20 cellular contexts compared by ENCODE assay signal in the genomic region with DNA sequence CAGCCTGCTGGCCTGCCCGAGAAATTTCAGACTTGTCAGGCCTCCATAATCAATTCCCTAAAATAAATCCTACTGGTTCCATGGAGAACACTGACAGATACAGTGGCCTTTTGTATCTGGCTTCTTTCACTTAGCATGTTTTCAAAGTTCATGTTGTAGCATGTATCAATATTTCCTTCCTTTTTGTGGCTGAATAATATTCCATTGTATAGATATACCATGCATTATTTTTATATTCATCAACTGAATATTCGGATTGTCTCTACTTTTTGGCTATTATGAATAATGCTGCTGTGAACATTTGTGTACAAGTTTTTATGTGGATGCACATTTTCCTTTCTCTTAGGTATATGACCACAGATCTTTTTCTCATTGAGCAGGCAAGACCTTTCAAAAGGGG. TPM values are rescaled to one million over a fixed set of nuclear protein-coding genes. Genes with fewer than 3 reads are reported as not detected.
"Had no signal": no experiment of that assay in that cellular context is flagged by ENCODE, and none has a peak within 500 bp of the region (broad histone marks: within the 10 kb centered on the region; RNA-seq: fewer than 3 reads in every experiment).

No MANE protein-coding gene starts in this region.

- H3K27me3 Mint-ChIP-seq: dendritic cell treated with granulocyte-macrophage colony-stimulating factor and Interleukin-4, amounts not matched to agents 40 ng/mL and 50 ng/mL, for 4 days; effector memory CD8-positive, alpha-beta T cell; naive B cell had no signal

- H3K9me3 Mint-ChIP-seq: dendritic cell treated with granulocyte-macrophage colony-stimulating factor and Interleukin-4, amounts not matched to agents 40 ng/mL and 50 ng/mL, for 4 days; effector memory CD8-positive, alpha-beta T cell; naive B cell had no signal

- H3K4me3 Mint-ChIP-seq: dendritic cell treated with granulocyte-macrophage colony-stimulating factor and Interleukin-4, amounts not matched to agents 40 ng/mL and 50 ng/mL, for 4 days; effector memory CD8-positive, alpha-beta T cell; mesothelial cell of epicardium; naive B cell had no signal

- H3K4me1 ChIP-seq: colonic mucosa had no signal

- ATAC-seq: effector memory CD8-positive, alpha-beta T cell; gastrocnemius medialis; heart right ventricle; left cardiac atrium; left lung; left ventricle myocardium superior; lower lobe of right lung; mucosa of descending colon had no signal

- H3K27me3 ChIP-seq: colonic mucosa, esophagus muscularis mucosa, gastrocnemius medialis, heart right ventricle, left lung had no signal

- H3K36me3 ChIP-seq: colonic mucosa, esophagus muscularis mucosa, gastrocnemius medialis, heart right ventricle, left lung, lower lobe of right lung had no signal

- H3K27ac ChIP-seq: colonic mucosa, esophagus muscularis mucosa, gastrocnemius medialis, heart right ventricle, left lung, lower lobe of right lung had no signal

- H3K4me1 Mint-ChIP-seq: mesothelial cell of epicardium had no signal

- DNase-seq: colonic mucosa; cortex of kidney; effector CD8-positive, alpha-beta T cell; effector memory CD8-positive, alpha-beta T cell; gastrocnemius medialis; glutamatergic neuron; head of caudate nucleus; heart right ventricle; hippocampal formation; left cardiac atrium; left lung; left ventricle myocardium superior; lower lobe of right lung; mesenchymal stem cell; mucosa of descending colon; naive B cell had no signal

- H3K9me3 ChIP-seq: colonic mucosa, esophagus muscularis mucosa, gastrocnemius medialis, lower lobe of right lung, mucosa of descending colon had no signal

- H3K27ac Mint-ChIP-seq: dendritic cell treated with granulocyte-macrophage colony-stimulating factor and Interleukin-4, amounts not matched to agents 40 ng/mL and 50 ng/mL, for 4 days; effector memory CD8-positive, alpha-beta T cell; mesothelial cell of epicardium had no signal

- H3K4me3 ChIP-seq: colonic mucosa, esophagus muscularis mucosa, gastrocnemius medialis, heart right ventricle, left lung, lower lobe of right lung, mucosa of descending colon had no signal

RNA-seq across cellular contexts. Expression of gene MISFA, which starts 24.1 kb away (rescaled TPM):
- total RNA-seq: glomerular endothelial cell had no signal
